Comparison of ENCODE assay signal across 8 cellular contexts in genomic region chr16:18923935-18924334, GRCh38. TPM values are rescaled to one million over a fixed set of nuclear protein-coding genes. Genes with fewer than 3 reads are reported as not detected.
A peak's percentile ranks its signal among the peaks of the same experiment; 100 is the strongest.
DNase-seq lines count a peak whose midpoint lies in the region; ATAC-seq, FAIRE-seq and TF ChIP-seq lines count a peak whose summit lies in the region.
"Not testable (repeated sequence)": the region's sequence is repeated elsewhere in the genome, so short reads cannot be mapped to it uniquely, and the experiment has no call there.

No MANE protein-coding gene starts in this region.

- not testable (repeated sequence) for TF ChIP-seq CTCF in HFFc6 (IDR thresholded peaks at IDR 0.05); OCI-LY7 (conservative IDR thresholded peaks at IDR 0.05; ENCODE audit: low read length); activated CD8-positive, alpha-beta T cell treated with anti-CD3 and anti-CD28 coated beads for 36 hours (IDR thresholded peaks at IDR 0.05); GM12878 (IDR thresholded peaks at IDR 0.05 in 2 of 3, conservative IDR thresholded peaks at IDR 0.05 in 1 of 3; ENCODE audit: control insufficient read depth in 2 of 3, extremely low read depth in 1 of 3, insufficient read depth in 1 of 3, low read depth in 3 of 3, low read length in 3 of 3); foreskin keratinocyte (conservative IDR thresholded peaks at IDR 0.05); natural killer cell (IDR thresholded peaks at IDR 0.05)

- CTCF ChIA-PET in OCI-LY7 (lab: Charles Lee; ENCODE audit: unreplicated experiment); activated CD8-positive, alpha-beta T cell treated with anti-CD3 and anti-CD28 coated beads for 36 hours (lab: Charles Lee); GM12878 (lab: Yijun Ruan, JAX): not testable (repeated sequence)

- peak overlapping the region; percentile 85 for H3K4me2 ChIP-seq in OCI-LY7 (ENCODE audit: low read length)
- peak overlapping the region; percentile 81; the same call in 1 of the 2 replicates for H3K4me2 ChIP-seq in GM12878 (ENCODE audit: control insufficient read depth, insufficient read depth)

- not testable (repeated sequence) for H3K36me3 Mint-ChIP-seq in CD4-positive, CD25-positive, alpha-beta regulatory T cell; HFFc6 (ENCODE audit: low read depth); natural killer cell
- peaks cover 18% of the 10 kb centered on the region for H3K36me3 Mint-ChIP-seq in activated CD8-positive, alpha-beta T cell treated with anti-CD3 and anti-CD28 coated beads for 36 hours (ENCODE audit: low read depth)
- H3K36me3 Mint-ChIP-seq in stimulated activated effector memory CD8-positive, alpha-beta T cell treated with anti-CD3 and anti-CD28 coated beads, Interleukin-12 subunit alpha, Interleukin-12 subunit beta, amount 100 ng/mL, for 72 hours = peaks cover 54% of the 10 kb centered on the region

- not testable (repeated sequence) for H3K27me3 Mint-ChIP-seq in CD4-positive, CD25-positive, alpha-beta regulatory T cell; HFFc6 (ENCODE audit: insufficient read depth); activated CD8-positive, alpha-beta T cell treated with anti-CD3 and anti-CD28 coated beads for 36 hours; natural killer cell (ENCODE audit: low read depth in 2 of 2)

- peaks cover 67% of the 10 kb centered on the region for H3K79me2 ChIP-seq in OCI-LY7 (ENCODE audit: insufficient read depth, low read depth, low read length)
- peaks cover 61% of the 10 kb centered on the region for H3K79me2 ChIP-seq in GM12878 (ENCODE audit: control insufficient read depth, insufficient read depth, low read length)

- in situ Hi-C loops in GM12878 (cut with MboI) = not testable (repeated sequence)

- intact Hi-C loops in OCI-LY7 (cut with micrococcal nuclease; ENCODE audit: unreplicated experiment) = loop anchor here (10.0 kb wide), 1 partner anchor 1629 kb away; no protein-coding TSS in a partner anchor
- intact Hi-C loops in activated CD8-positive, alpha-beta T cell treated with anti-CD3 and anti-CD28 coated beads for 36 hours (cut with micrococcal nuclease); GM12878 (cut with micrococcal nuclease; ENCODE audit: unreplicated experiment); natural killer cell (cut with micrococcal nuclease): not testable (repeated sequence)

- H3K9ac ChIP-seq in GM12878 (ENCODE audit: control insufficient read depth, insufficient read depth, low read length) = not testable (repeated sequence)

- peaks cover 18 to 57% (median 40%) of the 10 kb centered on the region in 4 donors for H3K4me1 Mint-ChIP-seq in CD4-positive, CD25-positive, alpha-beta regulatory T cell
- H3K4me1 Mint-ChIP-seq in HFFc6 (ENCODE audit: low read depth) (peaks cover 27% of the 10 kb centered on the region), natural killer cell (peaks cover 34 to 54% of the 10 kb centered on the region in 2 donors)
- peaks cover 31% of the 10 kb centered on the region for H3K4me1 Mint-ChIP-seq in activated CD8-positive, alpha-beta T cell treated with anti-CD3 and anti-CD28 coated beads for 36 hours (ENCODE audit: low read depth)
- H3K4me1 Mint-ChIP-seq in stimulated activated effector memory CD8-positive, alpha-beta T cell treated with anti-CD3 and anti-CD28 coated beads, Interleukin-12 subunit alpha, Interleukin-12 subunit beta, amount 100 ng/mL, for 72 hours = peaks cover 52% of the 10 kb centered on the region

- H4K20me1 ChIP-seq in OCI-LY7 (ENCODE audit: insufficient read depth, low read length) = peaks cover 15% of the 10 kb centered on the region
- H4K20me1 ChIP-seq in GM12878 (ENCODE audit: control insufficient read depth, insufficient read depth) = not testable (repeated sequence)

- RAD21 ChIA-PET in GM12878 (lab: Charles Lee; ENCODE audit: unreplicated experiment) = not testable (repeated sequence)

- not testable (repeated sequence) for H3K9me3 Mint-ChIP-seq in CD4-positive, CD25-positive, alpha-beta regulatory T cell; HFFc6; activated CD8-positive, alpha-beta T cell treated with anti-CD3 and anti-CD28 coated beads for 36 hours; natural killer cell; stimulated activated effector memory CD8-positive, alpha-beta T cell treated with anti-CD3 and anti-CD28 coated beads, Interleukin-12 subunit alpha, Interleukin-12 subunit beta, amount 100 ng/mL, for 72 hours

- not testable (repeated sequence) for TF ChIP-seq POLR2A in GM12878 (IDR thresholded peaks at IDR 0.05; ENCODE audit: low read depth, low read length)

- not testable (repeated sequence) for H3K9me3 ChIP-seq in CD4-positive, CD25-positive, alpha-beta regulatory T cell (ENCODE audit: control insufficient read depth in 2 of 2, low read length in 2 of 2); OCI-LY7 (ENCODE audit: low read length); GM12878 (replicated peaks; ENCODE audit: control insufficient read depth, insufficient read depth, low read length)

- peak overlapping the region; percentile 83 for H3K4me3 ChIP-seq in CD4-positive, CD25-positive, alpha-beta regulatory T cell (ENCODE audit: low read depth, low read length)
- H3K4me3 ChIP-seq in OCI-LY7 (ENCODE audit: low read depth, low read length, poor library complexity, severe bottlenecking) = peak overlapping the region; percentile 95
- H3K4me3 ChIP-seq in GM12878 = peak overlapping the region; percentile 96

- not testable (repeated sequence) for H3K36me3 ChIP-seq in CD4-positive, CD25-positive, alpha-beta regulatory T cell (ENCODE audit: control insufficient read depth, insufficient read depth, low read length); GM12878 (ENCODE audit: control insufficient read depth in 2 of 2, insufficient read depth in 2 of 2, low read length in 1 of 2)
- peaks cover 32% of the 10 kb centered on the region for H3K36me3 ChIP-seq in OCI-LY7 (ENCODE audit: insufficient read depth, low read length)

- not testable (repeated sequence) for ATAC-seq in CD4-positive, CD25-positive, alpha-beta regulatory T cell (ENCODE audit: low read depth in 2 of 2); activated CD8-positive, alpha-beta T cell treated with anti-CD3 and anti-CD28 coated beads for 36 hours; GM12878; foreskin keratinocyte; natural killer cell; stimulated activated effector memory CD8-positive, alpha-beta T cell treated with anti-CD3 and anti-CD28 coated beads, Interleukin-12 subunit alpha, Interleukin-12 subunit beta, amount 100 ng/mL, for 72 hours

- TF ChIP-seq EP300 in GM12878 (IDR thresholded peaks at IDR 0.05; ENCODE audit: borderline replicate concordance in 1 of 2, control insufficient read depth in 1 of 2, low read depth in 2 of 2, low read length in 2 of 2) = not testable (repeated sequence)

- WGBS in GM12878 (ENCODE audit: insufficient coverage, insufficient replicate concordance, low lambda C conversion rate, missing lambda C conversion rate) = 9% methylated on average over 5 of the region's 5 CpGs

- FAIRE-seq in GM12878 (lab: Jason Lieb, UNC) = not testable (repeated sequence)

- H3K27me3 ChIP-seq in CD4-positive, CD25-positive, alpha-beta regulatory T cell (ENCODE audit: control insufficient read depth, insufficient read depth, low read length); GM12878 (replicated peaks in 1 of 2; ENCODE audit: control insufficient read depth in 2 of 2, insufficient read depth in 2 of 2, low read length in 1 of 2); foreskin keratinocyte: not testable (repeated sequence)

- H2AFZ ChIP-seq in OCI-LY7 (ENCODE audit: low read length); GM12878 (ENCODE audit: control insufficient read depth, low read depth, low read length): not testable (repeated sequence)

- BruUV-seq in OCI-LY7 (replicated peaks; lab: Mats Ljungman, UMichigan); GM12878 (replicated peaks; lab: Mats Ljungman, UMichigan): not testable (repeated sequence)

- not testable (repeated sequence) for TF ChIP-seq RAD21 in GM12878 (IDR thresholded peaks at IDR 0.05; ENCODE audit: insufficient read depth, low read depth, low read length)

- not testable (repeated sequence) for H3K27ac ChIP-seq in CD4-positive, CD25-positive, alpha-beta regulatory T cell (ENCODE audit: insufficient read depth, low read length, poor library complexity, severe bottlenecking)
- H3K27ac ChIP-seq in OCI-LY7 (ENCODE audit: low read depth, low read length, poor library complexity, severe bottlenecking) (peak overlapping the region; percentile 83), GM12878 (ENCODE audit: control insufficient read depth, insufficient read depth) (peak overlapping the region; percentile 70), foreskin keratinocyte (peak overlapping the region; percentile 42)

- peak in 1 of 3 donors; percentile 42 for DNase-seq in CD4-positive, CD25-positive, alpha-beta regulatory T cell
- DNase-seq in HFFc6; GM12878 (ENCODE audit: low read depth, low spot score); foreskin keratinocyte; natural killer cell; stimulated activated effector memory CD8-positive, alpha-beta T cell treated with anti-CD3 and anti-CD28 coated beads, Interleukin-12 subunit alpha, Interleukin-12 subunit beta, amount 100 ng/mL, for 72 hours (ENCODE audit: low spot score in 2 of 2): not testable (repeated sequence)
- DNase-seq in OCI-LY7 (ENCODE audit: low spot score) = peak; percentile 21
- DNase-seq in activated CD8-positive, alpha-beta T cell treated with anti-CD3 and anti-CD28 coated beads for 36 hours = peak; percentile 35

- peak overlapping the region in 2 of 3 donors; percentile 84 to 86 for H3K27ac Mint-ChIP-seq in CD4-positive, CD25-positive, alpha-beta regulatory T cell
- peak overlapping the region; percentile 51; the same call in 1 of the 2 replicates for H3K27ac Mint-ChIP-seq in HFFc6
- peak overlapping the region; percentile 92 for H3K27ac Mint-ChIP-seq in activated CD8-positive, alpha-beta T cell treated with anti-CD3 and anti-CD28 coated beads for 36 hours
- H3K27ac Mint-ChIP-seq in natural killer cell = peak overlapping the region; percentile 88 to 94
- H3K27ac Mint-ChIP-seq in stimulated activated effector memory CD8-positive, alpha-beta T cell treated with anti-CD3 and anti-CD28 coated beads, Interleukin-12 subunit alpha, Interleukin-12 subunit beta, amount 100 ng/mL, for 72 hours = peak overlapping the region; percentile 99

- SMC1A ChIA-PET in GM12878 (lab: Charles Lee; ENCODE audit: uncharacterized antibody, unreplicated experiment) = not testable (repeated sequence)

- H3K4me1 ChIP-seq in CD4-positive, CD25-positive, alpha-beta regulatory T cell (ENCODE audit: control insufficient read depth, insufficient read depth, low read length, poor library complexity, severe bottlenecking) = peaks cover 32% of the 10 kb centered on the region
- peaks cover 36% of the 10 kb centered on the region for H3K4me1 ChIP-seq in OCI-LY7 (ENCODE audit: insufficient read depth, low read length, poor library complexity, severe bottlenecking)
- not testable (repeated sequence) for H3K4me1 ChIP-seq in GM12878 (ENCODE audit: control insufficient read depth, insufficient read depth, low read length); foreskin keratinocyte

- POLR2A ChIA-PET in OCI-LY7 (lab: Charles Lee); activated CD8-positive, alpha-beta T cell treated with anti-CD3 and anti-CD28 coated beads for 36 hours (lab: Charles Lee); GM12878 (lab: Charles Lee): not testable (repeated sequence)

- H3K9me2 ChIP-seq in OCI-LY7 (ENCODE audit: insufficient read depth, low read length) = not testable (repeated sequence)

- peak overlapping the region; percentile 94 to 99 (median 96) for H3K4me3 Mint-ChIP-seq in CD4-positive, CD25-positive, alpha-beta regulatory T cell
- H3K4me3 Mint-ChIP-seq in HFFc6 (peak overlapping the region; percentile 96), natural killer cell (peak overlapping the region; percentile 92)
- H3K4me3 Mint-ChIP-seq in activated CD8-positive, alpha-beta T cell treated with anti-CD3 and anti-CD28 coated beads for 36 hours = peak overlapping the region; percentile 93
- H3K4me3 Mint-ChIP-seq in stimulated activated effector memory CD8-positive, alpha-beta T cell treated with anti-CD3 and anti-CD28 coated beads, Interleukin-12 subunit alpha, Interleukin-12 subunit beta, amount 100 ng/mL, for 72 hours = peak overlapping the region; percentile 89

RNA-seq across cellular contexts. Expression of gene SMG1, which starts 2.3 kb away (rescaled TPM):
- total RNA-seq in CD4-positive, CD25-positive, alpha-beta regulatory T cell = 200 TPM
- 10 to 100 TPM in 2 of 4 donors, 1 to 10 TPM in 2; 9.2 to 11.9 (median 10.8) TPM for polyA plus RNA-seq in CD4-positive, CD25-positive, alpha-beta regulatory T cell
- 10 to 100 TPM; 31.3 to 43.0 (median 35.4) TPM for total RNA-seq in HFFc6 (2021; fragmentation: NEBNext Ultra II Directional; extraction: Animal tissue kit (Norgen Biotek cat#: 25700))
- total RNA-seq in OCI-LY7 (2014; rRNA removed; shearing (Covaris generic)) = 87.5 and 106 TPM in 2 replicates
- 199 and 208 TPM in 2 replicates for total RNA-seq in OCI-LY7 (2022)
- total RNA-seq in activated CD8-positive, alpha-beta T cell treated with anti-CD3 and anti-CD28 coated beads for 36 hours = 100 to 1,000 TPM; 103 to 108 TPM
- 498 and 524 TPM in 2 replicates for total RNA-seq in GM12878 (2013; cell fraction: nucleolus; rRNA removed)
- total RNA-seq in GM12878 (2014; rRNA removed) = 41.4 and 42.9 TPM in 2 replicates
- 41.1 and 47.2 TPM in 2 replicates for total RNA-seq in GM12878 (2014; rRNA removed; fragmentation: Illumina TruSeq; extraction: Trizol)
- 66.7 and 66.8 TPM in 2 replicates for total RNA-seq in GM12878 (2021)
- polyA plus RNA-seq in GM12878 (2011; ENCODE audit: low read depth) = 18.4 TPM
- 55.2 and 66.4 TPM in 2 replicates for polyA plus RNA-seq in GM12878 (2011; rRNA removed)
- polyA plus RNA-seq in GM12878 (2011; cell fraction: cytosol; rRNA removed) = 28.3 and 30.0 TPM in 2 replicates
- polyA plus RNA-seq in GM12878 (2011; cell fraction: nucleus; rRNA removed) = 64.2 and 76.9 TPM in 2 replicates
- 22.8 and 24.4 TPM in 2 replicates for polyA plus RNA-seq in GM12878 (2012)
- 44.8 and 49.5 TPM in 2 replicates for polyA plus RNA-seq in GM12878 (2014; fragmentation: Illumina TruSeq; extraction: Trizol)
- 1 to 10 TPM; 3.9 to 4.2 TPM for polyA plus RNA-seq in GM12878 (2014; fragmentation: Nextera tagmentation; extraction: Ambion mirVana)
- polyA plus RNA-seq in GM12878 (2014; rRNA removed) = 28.3 and 32.8 TPM in 2 replicates
- polyA plus RNA-seq in GM12878 (2016; fragmentation: Nextera tagmentation; extraction: Ambion mirVana) = 10 to 100 TPM; 19.8 to 22.9 TPM
- polyA minus RNA-seq in GM12878 (2011; rRNA and poly(A)+ RNA removed) = 190 and 294 TPM in 2 replicates
- polyA minus RNA-seq in GM12878 (2011; cell fraction: cytosol; rRNA and poly(A)+ RNA removed) = 53.7 and 56.9 TPM in 2 replicates
- 169 and 246 TPM in 2 replicates for polyA minus RNA-seq in GM12878 (2011; cell fraction: nucleus; rRNA and poly(A)+ RNA removed)
- 34.5 and 37.9 TPM in 2 replicates for total RNA-seq in foreskin keratinocyte
- 2.9 and 3.2 TPM in 2 replicates for polyA plus RNA-seq in foreskin keratinocyte
- 100 to 1,000 TPM; 215 to 253 (median 246) TPM for total RNA-seq in natural killer cell

RNA-seq across cellular contexts. Expression of gene TMC7, which starts 59.8 kb away (rescaled TPM):
- total RNA-seq in CD4-positive, CD25-positive, alpha-beta regulatory T cell = not detected
- polyA plus RNA-seq in CD4-positive, CD25-positive, alpha-beta regulatory T cell = under 1 TPM in 1 of 4 donors, not detected in 3; 0.10 TPM
- total RNA-seq in HFFc6 (2021; fragmentation: NEBNext Ultra II Directional; extraction: Animal tissue kit (Norgen Biotek cat#: 25700)) = 1 to 10 TPM in 1 of 6 experiments, under 1 TPM in 5; 0.35 to 1.1 (median 0.58) TPM
- total RNA-seq in OCI-LY7 (2014; rRNA removed; shearing (Covaris generic)) = not detected in 2 replicates
- not detected in 2 replicates for total RNA-seq in OCI-LY7 (2022)
- not detected for total RNA-seq in activated CD8-positive, alpha-beta T cell treated with anti-CD3 and anti-CD28 coated beads for 36 hours
- not detected in 2 replicates for total RNA-seq in GM12878 (2013; cell fraction: nucleolus; rRNA removed)
- not detected in 2 replicates for total RNA-seq in GM12878 (2014; rRNA removed)
- not detected in 2 replicates for total RNA-seq in GM12878 (2014; rRNA removed; fragmentation: Illumina TruSeq; extraction: Trizol)
- not detected in 2 replicates for total RNA-seq in GM12878 (2021)
- polyA plus RNA-seq in GM12878 (2011; ENCODE audit: low read depth) = not detected
- polyA plus RNA-seq in GM12878 (2011; rRNA removed) = not detected in 2 replicates
- polyA plus RNA-seq in GM12878 (2011; cell fraction: cytosol; rRNA removed) = not detected in 2 replicates
- not detected in 2 replicates for polyA plus RNA-seq in GM12878 (2011; cell fraction: nucleus; rRNA removed)
- polyA plus RNA-seq in GM12878 (2012) = not detected in 2 replicates
- 0.14 TPM in 1 of 2 replicates, not detected in the other for polyA plus RNA-seq in GM12878 (2014; fragmentation: Illumina TruSeq; extraction: Trizol)
- not detected for polyA plus RNA-seq in GM12878 (2014; fragmentation: Nextera tagmentation; extraction: Ambion mirVana)
- not detected in 2 replicates for polyA plus RNA-seq in GM12878 (2014; rRNA removed)
- under 1 TPM in 1 of 2 experiments, not detected in 1; 0.15 TPM for polyA plus RNA-seq in GM12878 (2016; fragmentation: Nextera tagmentation; extraction: Ambion mirVana)
- not detected in 2 replicates for polyA minus RNA-seq in GM12878 (2011; rRNA and poly(A)+ RNA removed)
- not detected in 2 replicates for polyA minus RNA-seq in GM12878 (2011; cell fraction: cytosol; rRNA and poly(A)+ RNA removed)
- not detected in 2 replicates for polyA minus RNA-seq in GM12878 (2011; cell fraction: nucleus; rRNA and poly(A)+ RNA removed)
- 2.6 and 2.9 TPM in 2 replicates for total RNA-seq in foreskin keratinocyte
- 1.2 and 1.4 TPM in 2 replicates for polyA plus RNA-seq in foreskin keratinocyte
- not detected for total RNA-seq in natural killer cell
